Comparison of ENCODE assay signal across 11 cellular contexts in the genomic region with DNA sequence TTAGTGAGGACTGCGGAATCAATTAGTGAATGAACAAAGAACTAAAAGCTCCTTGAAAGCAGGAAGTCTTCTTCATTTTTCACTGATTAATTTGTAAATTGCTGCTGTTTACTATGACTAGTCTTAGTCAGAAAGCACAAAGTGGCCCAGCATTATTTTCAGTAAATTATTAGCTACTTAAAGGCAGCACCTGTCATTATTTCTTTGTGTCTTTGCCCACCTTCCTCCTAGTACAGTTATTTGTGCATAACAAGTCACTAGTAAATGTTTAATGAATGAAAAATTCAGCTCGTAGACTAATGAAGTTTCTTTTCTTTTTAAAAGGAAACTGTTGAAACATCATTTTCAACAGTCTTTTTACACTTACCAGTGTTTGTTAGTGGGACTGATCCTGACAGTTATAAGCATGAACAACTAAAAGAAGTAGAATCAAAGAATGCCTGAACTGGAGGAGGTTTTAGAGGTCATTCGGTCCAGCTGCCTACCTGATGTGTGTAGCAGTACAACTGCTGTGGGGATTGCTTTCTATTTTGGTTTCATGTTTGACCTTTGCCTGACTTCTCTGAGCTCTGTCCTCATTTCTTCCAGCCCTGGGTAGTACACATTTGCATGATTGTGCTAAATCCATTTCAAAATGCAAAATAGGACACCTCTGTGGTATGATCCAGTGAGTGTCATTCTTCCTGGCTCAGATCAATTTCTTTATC.
A peak's percentile ranks its signal among the peaks of the same experiment; 100 is the strongest.
DNase-seq lines count a peak whose midpoint lies in the region; ATAC-seq lines count a peak whose summit lies in the region.
"Had no signal": no experiment of that assay in that cellular context is flagged by ENCODE, and none has a peak within 500 bp of the region (broad histone marks: within the 10 kb centered on the region; RNA-seq: fewer than 3 reads in every experiment).

No MANE protein-coding gene starts in this region.

- no peak overlapping the region for H4K5ac ChIP-seq in mesendoderm (ENCODE audit: low read length)

- no peaks in the 10 kb centered on the region for H3K36me3 ChIP-seq in neuronal stem cell (replicated peaks in 1 of 2; ENCODE audit: control insufficient read depth in 2 of 2, insufficient read depth in 2 of 2, low read length in 2 of 2)
- no peaks in the 10 kb centered on the region for H3K36me3 ChIP-seq in mesendoderm (ENCODE audit: control insufficient read depth, insufficient read depth, low read length)
- H3K36me3 ChIP-seq: lower lobe of right lung had no signal

- H2BK120ac ChIP-seq in neuronal stem cell (ENCODE audit: low read depth, low read length) (no peak overlapping the region), mesendoderm (ENCODE audit: low read depth, low read length) (no peak overlapping the region)

- peak; percentile 81 for ATAC-seq in GM19043 (IDR thresholded peaks at IDR 0.05; ENCODE audit: low read depth, unreplicated experiment)
- ATAC-seq in GM21825 (IDR thresholded peaks at IDR 0.05; ENCODE audit: unreplicated experiment): peak; percentile 88
- peak; percentile 98 for ATAC-seq in HG03354 (IDR thresholded peaks at IDR 0.05; ENCODE audit: poor library complexity, severe bottlenecking, unreplicated experiment)
- ATAC-seq: lower lobe of right lung had no signal

- H3K56ac ChIP-seq in mesendoderm (ENCODE audit: low read length): no peak overlapping the region

- DNase-seq in neuronal stem cell (ENCODE audit: low spot score) (no peak), hippocampal formation (lab: John Stamatoyannopoulos, UW) (no peak), NCI-H2196 treated with DMSO at 0.1 percent for 48 hours (lab: John Stamatoyannopoulos, UW; ENCODE audit: unreplicated experiment) (no peak), mesendoderm (no peak), COLO829 (ENCODE audit: low spot score) (no peak)
- DNase-seq: H9, lower lobe of right lung, NCI-H774 had no signal

- no peaks in the 10 kb centered on the region for H3K27me3 ChIP-seq in neuronal stem cell (ENCODE audit: control insufficient read depth in 3 of 3, insufficient read depth in 3 of 3, low read depth in 1 of 3, low read length in 3 of 3)
- no peaks in the 10 kb centered on the region for H3K27me3 ChIP-seq in mesendoderm (ENCODE audit: insufficient read depth, low read length, poor library complexity)

- H3K9ac ChIP-seq in neuronal stem cell (ENCODE audit: low read depth, low read length, poor library complexity) (no peak overlapping the region), mesendoderm (ENCODE audit: low read length) (no peak overlapping the region)

- no peaks in the 10 kb centered on the region for H3K9me3 ChIP-seq in neuronal stem cell (replicated peaks in 1 of 2; ENCODE audit: control insufficient read depth in 2 of 2, insufficient read depth in 1 of 2, low read depth in 1 of 2, low read length in 2 of 2)
- H3K9me3 ChIP-seq: lower lobe of right lung had no signal

- H3K14ac ChIP-seq in neuronal stem cell (ENCODE audit: low read length): no peak overlapping the region

- H4K8ac ChIP-seq in neuronal stem cell (ENCODE audit: low read depth, low read length): peak overlapping the region; percentile 7
- H4K8ac ChIP-seq in mesendoderm (ENCODE audit: low read depth, low read length): no peak overlapping the region

- H2BK12ac ChIP-seq in neuronal stem cell (ENCODE audit: low read length): no peak overlapping the region

- H3K4me2 ChIP-seq in neuronal stem cell (ENCODE audit: insufficient read depth, low read length, poor library complexity, severe bottlenecking) (no peak overlapping the region), mesendoderm (ENCODE audit: low read length) (no peak overlapping the region)

- no peak overlapping the region for H4K91ac ChIP-seq in neuronal stem cell (ENCODE audit: low read depth, low read length, poor library complexity)

- H3K4me1 ChIP-seq in neuronal stem cell (ENCODE audit: control insufficient read depth in 2 of 2, insufficient read depth in 1 of 2, low read depth in 1 of 2, low read length in 2 of 2) (no peaks in the 10 kb centered on the region), mesendoderm (ENCODE audit: control insufficient read depth, low read depth, low read length) (no peaks in the 10 kb centered on the region)
- H3K4me1 ChIP-seq: lower lobe of right lung had no signal

- H2BK5ac ChIP-seq in neuronal stem cell (ENCODE audit: low read length) (no peak overlapping the region), mesendoderm (ENCODE audit: low read length) (no peak overlapping the region)

- H3K23ac ChIP-seq in neuronal stem cell (ENCODE audit: low read depth, low read length, poor library complexity) (no peak overlapping the region), mesendoderm (ENCODE audit: low read length) (no peak overlapping the region)

- H2BK15ac ChIP-seq in neuronal stem cell (ENCODE audit: low read length) (no peak overlapping the region), mesendoderm (replicated peaks; ENCODE audit: low read depth) (no peak overlapping the region)

- H3K79me1 ChIP-seq in neuronal stem cell (ENCODE audit: low read depth, low read length): no peaks in the 10 kb centered on the region
- no peaks in the 10 kb centered on the region for H3K79me1 ChIP-seq in mesendoderm (ENCODE audit: low read length)

- no peak overlapping the region for H3K18ac ChIP-seq in neuronal stem cell (ENCODE audit: low read length)
- no peak overlapping the region for H3K18ac ChIP-seq in mesendoderm (ENCODE audit: low read length)

- H3K27ac ChIP-seq in neuronal stem cell (replicated peaks; ENCODE audit: low read length) (no peak overlapping the region), mesendoderm (ENCODE audit: low read depth, low read length) (no peak overlapping the region)
- H3K27ac ChIP-seq: lower lobe of right lung had no signal

- no peak overlapping the region for H3K4me3 ChIP-seq in neuronal stem cell (ENCODE audit: low read length in 2 of 2)
- no peak overlapping the region for H3K4me3 ChIP-seq in mesendoderm (ENCODE audit: low read length)
- H3K4me3 ChIP-seq: lower lobe of right lung had no signal

- WGBS in neuronal stem cell (ENCODE audit: extremely low coverage in 2 of 2, insufficient read length in 2 of 2, insufficient replicate concordance in 1 of 2), 2 donors: no CpG with 5 or more reads among the region's 3 CpGs
- no CpG with 5 or more reads among the region's 3 CpGs for WGBS in mesendoderm (ENCODE audit: extremely low coverage, insufficient coverage, low lambda C conversion rate)

- H3K4ac ChIP-seq in neuronal stem cell (ENCODE audit: low read length) (no peak overlapping the region), mesendoderm (ENCODE audit: low read depth, low read length) (no peak overlapping the region)

- H3K79me2 ChIP-seq in mesendoderm (ENCODE audit: control insufficient read depth, insufficient read depth, low read length): no peaks in the 10 kb centered on the region

- H2AFZ ChIP-seq in neuronal stem cell (ENCODE audit: low read length): no peak overlapping the region

- H2AK5ac ChIP-seq in neuronal stem cell (ENCODE audit: low read depth, low read length) (no peak overlapping the region), mesendoderm (ENCODE audit: low read length) (no peak overlapping the region)
